Comparison of ENCODE assay signal across 2 cellular contexts in genomic region chr6:610882-611281, GRCh38.
TF ChIP-seq lines count a peak whose summit lies in the region.

No MANE protein-coding gene starts in this region.

TF ChIP-seq in liver, 16 proteins besides CTCF, POLR2A, EP300 and RAD21:
- TF ChIP-seq MAX (IDR thresholded peaks at IDR 0.05) (peak; percentile 9), NR2F2 (IDR thresholded peaks at IDR 0.05) (no peak)

TF ChIP-seq in HepG2, 621 proteins besides CTCF, POLR2A, EP300 and RAD21 (continued from another document):
- TF ChIP-seq ZBTB10 (CRISPR knock-in tag; IDR thresholded peaks at IDR 0.05; ENCODE audit: borderline replicate concordance) (no peak), JUNB (CRISPR knock-in tag; IDR thresholded peaks at IDR 0.05; ENCODE audit: borderline replicate concordance) (no peak), PREB (CRISPR knock-in tag; IDR thresholded peaks at IDR 0.05) (no peak), MAF1 (CRISPR knock-in tag; IDR thresholded peaks at IDR 0.05; ENCODE audit: borderline replicate concordance) (no peak), ZNF30 (CRISPR knock-in tag; IDR thresholded peaks at IDR 0.05) (no peak), ZNF18 (CRISPR knock-in tag; IDR thresholded peaks at IDR 0.05; ENCODE audit: insufficient replicate concordance) (no peak), ZNF24 (IDR thresholded peaks at IDR 0.05) (no peak), TBP (CRISPR knock-in tag; IDR thresholded peaks at IDR 0.05) (no peak), ZNF142 (CRISPR knock-in tag; IDR thresholded peaks at IDR 0.05) (no peak), MTF2 (CRISPR knock-in tag; IDR thresholded peaks at IDR 0.05; ENCODE audit: borderline replicate concordance) (no peak), HNRNPL (IDR thresholded peaks at IDR 0.05; ENCODE audit: low read depth, low read length) (no peak), MTA3 (CRISPR knock-in tag; IDR thresholded peaks at IDR 0.05) (no peak), ZBTB42 (CRISPR knock-in tag; IDR thresholded peaks at IDR 0.05) (no peak), ATF7 (IDR thresholded peaks at IDR 0.05) (no peak), ATF7 (CRISPR knock-in tag; IDR thresholded peaks at IDR 0.05) (no peak), TEF (CRISPR knock-in tag; IDR thresholded peaks at IDR 0.05) (no peak), HNF4G (IDR thresholded peaks at IDR 0.05; ENCODE audit: borderline replicate concordance, low read depth, low read length) (no peak), HNF4G (CRISPR knock-in tag; IDR thresholded peaks at IDR 0.05; ENCODE audit: borderline replicate concordance, low read depth) (no peak)
